ENCODE assay signal across 28 cellular contexts in the genomic region with DNA sequence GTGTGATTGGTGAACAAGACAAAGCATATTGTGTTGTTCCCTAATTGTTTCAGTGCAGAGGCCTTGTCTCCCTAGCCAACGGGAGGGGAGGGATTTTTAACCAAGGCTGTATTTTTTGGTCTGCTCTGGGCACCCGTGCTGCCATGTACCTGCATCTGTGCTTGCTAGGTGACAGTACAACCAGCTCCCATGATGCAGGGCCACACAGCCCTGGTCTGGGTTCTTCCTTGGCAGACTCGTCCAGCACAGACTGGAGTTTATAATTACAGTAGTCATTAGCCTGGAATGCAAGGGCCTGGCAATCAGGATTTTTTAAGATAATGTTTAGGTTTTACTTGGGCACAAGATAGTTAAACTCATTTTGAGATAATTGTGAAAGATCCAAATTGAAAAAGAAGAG. TPM values are rescaled to one million over a fixed set of nuclear protein-coding genes. Genes with fewer than 3 reads are reported as not detected.
"Had no signal": no experiment of that assay in that cellular context is flagged by ENCODE, and none has a peak within 500 bp of the region (broad histone marks: within the 10 kb centered on the region; RNA-seq: fewer than 3 reads in every experiment).

No MANE protein-coding gene starts in this region.

- H3K4me1 Mint-ChIP-seq: activated CD4-positive, alpha-beta memory T cell treated with anti-CD3 and anti-CD28 coated beads, Interleukin-2, amount 10 ng/mL, durations not matched to agents 7 days and 5 days; activated CD4-positive, alpha-beta T cell treated with anti-CD3 and anti-CD28 coated beads, Interleukin-2, amount 10 ng/mL, durations not matched to agents 7 days and 5 days; activated naive CD4-positive, alpha-beta T cell treated with anti-CD3 and anti-CD28 coated beads, Interleukin-2, amount 50 U/mL, for 24 hours; activated naive CD8-positive, alpha-beta T cell treated with anti-CD3 and anti-CD28 coated beads for 36 hours; activated naive CD8-positive, alpha-beta T cell treated with anti-CD3 and anti-CD28 coated beads, Interleukin-2, amount 50 U/mL, for 24 hours had no signal

- H3K27ac ChIP-seq: adrenal gland, body of pancreas, esophagus muscularis mucosa, foreskin keratinocyte, gastrocnemius medialis had no signal

- H3K36me3 ChIP-seq: adrenal gland, esophagus muscularis mucosa, gastrocnemius medialis had no signal

- DNase-seq: activated CD4-positive, alpha-beta memory T cell treated with anti-CD3 and anti-CD28 coated beads, Interleukin-2, amount 10 ng/mL, durations not matched to agents 7 days and 5 days; activated CD4-positive, alpha-beta T cell treated with anti-CD3 and anti-CD28 coated beads for 1 hour; activated CD4-positive, alpha-beta T cell treated with anti-CD3 and anti-CD28 coated beads for 4 hours; activated CD4-positive, alpha-beta T cell treated with anti-CD3 and anti-CD28 coated beads, Interleukin-2, amount 10 ng/mL, durations not matched to agents 7 days and 5 days; activated CD4-positive, alpha-beta T cell treated with anti-CD3 and anti-CD28 coated beads, Interleukin-2, amount 50 U/mL, for 4 hours; activated CD8-positive, alpha-beta memory T cell treated with anti-CD3 and anti-CD28 coated beads, Interleukin-2, amount 50 U/mL, for 48 hours; activated naive CD4-positive, alpha-beta T cell treated with anti-CD3 and anti-CD28 coated beads for 36 hours; activated naive CD8-positive, alpha-beta T cell treated with anti-CD3 and anti-CD28 coated beads for 36 hours; activated naive CD8-positive, alpha-beta T cell treated with anti-CD3 and anti-CD28 coated beads, Interleukin-2, amount 50 U/mL, for 24 hours; activated T-cell treated with anti-CD3 and anti-CD28 coated beads for 4 hours; activated T-cell treated with anti-CD3 and anti-CD28 coated beads, Interleukin-2, amount 50 U/mL, for 24 hours; activated T-cell treated with anti-CD3 and anti-CD28 coated beads, Interleukin-2, amount 50 U/mL, for 72 hours; adrenal gland; amygdala; aorta; body of pancreas; cortex of kidney; dermis blood vessel endothelial cell; effector CD4-positive, alpha-beta T cell; effector memory CD8-positive, alpha-beta T cell; erythroblast; foreskin keratinocyte; gastrocnemius medialis; glutamatergic neuron; T-helper 2 cell had no signal

- H3K4me3 ChIP-seq: adrenal gland, body of pancreas, esophagus muscularis mucosa, gastrocnemius medialis had no signal

- H3K9me3 ChIP-seq: adrenal gland, body of pancreas, esophagus muscularis mucosa, gastrocnemius medialis had no signal

- ATAC-seq: activated naive CD8-positive, alpha-beta T cell treated with anti-CD3 and anti-CD28 coated beads, Interleukin-2, amount 50 U/mL, for 24 hours; activated T-cell treated with anti-CD3 and anti-CD28 coated beads, Interleukin-2, amount 50 U/mL, for 72 hours; body of pancreas; effector memory CD8-positive, alpha-beta T cell; foreskin keratinocyte; gastrocnemius medialis had no signal

- H3K27ac Mint-ChIP-seq: activated CD4-positive, alpha-beta memory T cell treated with anti-CD3 and anti-CD28 coated beads, Interleukin-2, amount 10 ng/mL, durations not matched to agents 7 days and 5 days; activated CD4-positive, alpha-beta T cell treated with anti-CD3 and anti-CD28 coated beads, Interleukin-2, amount 10 ng/mL, durations not matched to agents 7 days and 5 days; activated naive CD4-positive, alpha-beta T cell treated with anti-CD3 and anti-CD28 coated beads for 36 hours; activated naive CD4-positive, alpha-beta T cell treated with anti-CD3 and anti-CD28 coated beads, Interleukin-2, amount 50 U/mL, for 24 hours; activated naive CD8-positive, alpha-beta T cell treated with anti-CD3 and anti-CD28 coated beads for 36 hours; activated naive CD8-positive, alpha-beta T cell treated with anti-CD3 and anti-CD28 coated beads, Interleukin-2, amount 50 U/mL, for 24 hours; activated T-cell treated with anti-CD3 and anti-CD28 coated beads, Interleukin-2, amount 50 U/mL, for 24 hours; activated T-cell treated with anti-CD3 and anti-CD28 coated beads, Interleukin-2, amount 50 U/mL, for 72 hours; effector memory CD8-positive, alpha-beta T cell had no signal

- H3K4me1 ChIP-seq: body of pancreas had no signal

- H3K9me3 Mint-ChIP-seq: activated CD4-positive, alpha-beta memory T cell treated with anti-CD3 and anti-CD28 coated beads, Interleukin-2, amount 10 ng/mL, durations not matched to agents 7 days and 5 days; activated CD4-positive, alpha-beta T cell treated with anti-CD3 and anti-CD28 coated beads, Interleukin-2, amount 10 ng/mL, durations not matched to agents 7 days and 5 days; activated naive CD4-positive, alpha-beta T cell treated with anti-CD3 and anti-CD28 coated beads for 36 hours; activated naive CD4-positive, alpha-beta T cell treated with anti-CD3 and anti-CD28 coated beads, Interleukin-2, amount 50 U/mL, for 24 hours; activated naive CD8-positive, alpha-beta T cell treated with anti-CD3 and anti-CD28 coated beads for 36 hours; activated naive CD8-positive, alpha-beta T cell treated with anti-CD3 and anti-CD28 coated beads, Interleukin-2, amount 50 U/mL, for 24 hours; activated T-cell treated with anti-CD3 and anti-CD28 coated beads, Interleukin-2, amount 50 U/mL, for 24 hours; activated T-cell treated with anti-CD3 and anti-CD28 coated beads, Interleukin-2, amount 50 U/mL, for 72 hours; effector memory CD8-positive, alpha-beta T cell had no signal

- H3K36me3 Mint-ChIP-seq: activated naive CD4-positive, alpha-beta T cell treated with anti-CD3 and anti-CD28 coated beads, Interleukin-2, amount 50 U/mL, for 24 hours; activated naive CD8-positive, alpha-beta T cell treated with anti-CD3 and anti-CD28 coated beads for 36 hours had no signal

- H3K4me3 Mint-ChIP-seq: activated CD4-positive, alpha-beta memory T cell treated with anti-CD3 and anti-CD28 coated beads, Interleukin-2, amount 10 ng/mL, durations not matched to agents 7 days and 5 days; activated CD4-positive, alpha-beta T cell treated with anti-CD3 and anti-CD28 coated beads, Interleukin-2, amount 10 ng/mL, durations not matched to agents 7 days and 5 days; activated naive CD4-positive, alpha-beta T cell treated with anti-CD3 and anti-CD28 coated beads for 36 hours; activated naive CD4-positive, alpha-beta T cell treated with anti-CD3 and anti-CD28 coated beads, Interleukin-2, amount 50 U/mL, for 24 hours; activated naive CD8-positive, alpha-beta T cell treated with anti-CD3 and anti-CD28 coated beads for 36 hours; activated naive CD8-positive, alpha-beta T cell treated with anti-CD3 and anti-CD28 coated beads, Interleukin-2, amount 50 U/mL, for 24 hours; activated T-cell treated with anti-CD3 and anti-CD28 coated beads, Interleukin-2, amount 50 U/mL, for 24 hours; activated T-cell treated with anti-CD3 and anti-CD28 coated beads, Interleukin-2, amount 50 U/mL, for 72 hours; effector memory CD8-positive, alpha-beta T cell had no signal

- H3K27me3 Mint-ChIP-seq: activated CD4-positive, alpha-beta T cell treated with anti-CD3 and anti-CD28 coated beads, Interleukin-2, amount 10 ng/mL, durations not matched to agents 7 days and 5 days; activated naive CD4-positive, alpha-beta T cell treated with anti-CD3 and anti-CD28 coated beads, Interleukin-2, amount 50 U/mL, for 24 hours; activated naive CD8-positive, alpha-beta T cell treated with anti-CD3 and anti-CD28 coated beads, Interleukin-2, amount 50 U/mL, for 24 hours had no signal

- H3K27me3 ChIP-seq: adrenal gland, body of pancreas, esophagus muscularis mucosa, foreskin keratinocyte, gastrocnemius medialis had no signal

RNA-seq across cellular contexts. Expression of gene TCF7L1, which starts 36.4 kb away (rescaled TPM):
- total RNA-seq: activated CD4-positive, alpha-beta T cell treated with anti-CD3 and anti-CD28 coated beads, Interleukin-2, amount 10 ng/mL, durations not matched to agents 7 days and 5 days; T-helper 1 cell treated with Interleukin-12 subunit alpha and Interleukin-12 subunit beta and Interleukin-4 antibody, amounts not matched to agents 30 ng/mL and 1 ng/mL, for 36 hours had no signal
